In the genomic region with DNA sequence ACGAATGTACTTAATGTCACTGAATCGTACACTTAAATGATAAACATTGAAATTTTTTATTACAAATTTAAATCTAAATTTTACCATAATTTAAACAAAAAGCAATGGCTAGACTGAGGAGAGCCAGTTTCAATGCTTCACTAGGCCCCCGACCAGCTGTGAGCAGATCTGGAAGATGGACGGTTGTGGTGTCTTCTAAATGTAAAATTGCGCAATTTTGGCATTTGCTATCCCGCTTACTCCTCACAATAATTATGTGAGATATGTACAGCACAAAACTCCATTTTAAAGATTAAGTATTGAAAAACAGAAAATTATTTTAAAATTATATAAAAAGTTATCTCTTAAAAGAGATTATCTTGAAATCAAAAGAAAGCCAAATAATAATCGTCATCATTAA, we compare ENCODE assay signal across 1 cellular context. TPM values are rescaled to one million over a fixed set of nuclear protein-coding genes. Genes with fewer than 3 reads are reported as not detected.
"Had no signal": no experiment of that assay in that cellular context is flagged by ENCODE, and none has a peak within 500 bp of the region (broad histone marks: within the 10 kb centered on the region; RNA-seq: fewer than 3 reads in every experiment).

No MANE protein-coding gene starts in this region.

RNA-seq across cellular contexts. Expression of a gene that starts 5.3 kb away (rescaled TPM):
- total RNA-seq: HT-29 had no signal
